In genomic region chr12:6613015-6613775, GRCh38 we compare ENCODE assay signal across 8 cellular contexts. TPM values are rescaled to one million over a fixed set of nuclear protein-coding genes. Genes with fewer than 3 reads are reported as not detected.
DNase-seq lines count a peak whose midpoint lies in the region; ATAC-seq and TF ChIP-seq lines count a peak whose summit lies in the region.

No MANE protein-coding gene starts in this region.

- TF ChIP-seq CTCF in fibroblast of lung (conservative IDR thresholded peaks at IDR 0.05 in 1 of 2, IDR thresholded peaks at IDR 0.05 in 1 of 2; ENCODE audit: low read depth in 1 of 2, low read length in 2 of 2) = peak in 1 of 2 donors; percentile 13
- TF ChIP-seq CTCF in vagina (IDR thresholded peaks at IDR 0.05) = no peak

- peak overlapping the region; percentile 70 for H3K4me2 ChIP-seq in fibroblast of lung (ENCODE audit: extremely low read depth, insufficient read depth, low read length)

- H3K27me3 ChIP-seq in fibroblast of lung (ENCODE audit: control insufficient read depth, insufficient read depth, low read length) = no peaks in the 10 kb centered on the region
- H3K27me3 ChIP-seq in vagina = no peaks in the 10 kb centered on the region

- peak overlapping the region; percentile 68 for H3K27ac ChIP-seq in fibroblast of lung (ENCODE audit: insufficient read depth, low read length)
- peak overlapping the region; percentile 94 for H3K27ac ChIP-seq in vagina

- H3K9me3 Mint-ChIP-seq in activated CD4-positive, alpha-beta T cell treated with anti-CD3 and anti-CD28 coated beads, Interleukin-2, amount 10 ng/mL, durations not matched to agents 7 days and 5 days = no peaks in the 10 kb centered on the region
- H3K9me3 Mint-ChIP-seq in naive B cell = no peaks in the 10 kb centered on the region

- peak in 1 of 2 donors; percentile 5 for TF ChIP-seq POLR2A in vagina (IDR thresholded peaks at IDR 0.05)

- H3K4me3 ChIP-seq in fibroblast of lung (replicated peaks in 1 of 4; ENCODE audit: control extremely low read depth in 1 of 4, insufficient read depth in 1 of 4, low read depth in 3 of 4, low read length in 4 of 4) (peak overlapping the region in 2 of 4 experiments; percentile 32 to 33), vagina (peak overlapping the region; percentile 31 to 33)

- H3K9me3 ChIP-seq in fibroblast of lung (ENCODE audit: control insufficient read depth, insufficient read depth, low read depth, low read length) = no peaks in the 10 kb centered on the region
- no peaks in the 10 kb centered on the region for H3K9me3 ChIP-seq in vagina

- intact Hi-C loops in vagina (cut with DNase I) = no loop called here

- H3K9ac ChIP-seq in fibroblast of lung (ENCODE audit: insufficient read depth, low read length) = no peak overlapping the region

- no peaks in the 10 kb centered on the region for H4K20me1 ChIP-seq in fibroblast of lung (ENCODE audit: control insufficient read depth, extremely low read depth, insufficient read depth, low read length)

- peaks cover 12% of the 10 kb centered on the region for H3K4me1 ChIP-seq in fibroblast of lung (ENCODE audit: control insufficient read depth, extremely low read depth, insufficient read depth, low read length)
- H3K4me1 ChIP-seq in vagina = peaks cover 33% of the 10 kb centered on the region

- no peaks in the 10 kb centered on the region for H3K27me3 Mint-ChIP-seq in activated CD4-positive, alpha-beta T cell treated with anti-CD3 and anti-CD28 coated beads, Interleukin-2, amount 10 ng/mL, durations not matched to agents 7 days and 5 days
- H3K27me3 Mint-ChIP-seq in naive B cell = no peaks in the 10 kb centered on the region

- DNase-seq in activated CD4-positive, alpha-beta T cell treated with anti-CD3 and anti-CD28 coated beads, Interleukin-2, amount 10 ng/mL, durations not matched to agents 7 days and 5 days = peak; percentile 64
- no peak for DNase-seq in activated CD4-positive, alpha-beta T cell treated with anti-CD3 and anti-CD28 coated beads, Interleukin-2, amount 50 U/mL, for 4 hours
- DNase-seq in NCI-H1694 treated with DMSO at 0.1 percent for 48 hours (lab: John Stamatoyannopoulos, UW) (peak; percentile 57), T1000 (lab: John Stamatoyannopoulos, UW) (peak; percentile 57), fibroblast of lung (ENCODE audit: low read depth in 2 of 2) (peak; percentile 86 to 88), naive B cell (no peak), vagina (ENCODE audit: extremely low spot score in 2 of 2) (peak in 1 of 2 donors; percentile 94)

- peaks cover 51% of the 10 kb centered on the region for H3K4me1 Mint-ChIP-seq in activated CD4-positive, alpha-beta T cell treated with anti-CD3 and anti-CD28 coated beads, Interleukin-2, amount 10 ng/mL, durations not matched to agents 7 days and 5 days
- peaks cover 53 to 71% (median 57%) of the 10 kb centered on the region in 3 donors for H3K4me1 Mint-ChIP-seq in naive B cell

- POLR2A ChIA-PET in activated CD4-positive, alpha-beta T cell treated with anti-CD3 and anti-CD28 coated beads, Interleukin-2, amount 10 ng/mL, durations not matched to agents 7 days and 5 days (lab: Charles Lee) = interaction anchor here (0.6 to 1.3 kb wide), 3 partner anchors 19 to 327 kb away, joined by 3 to 4 read pairs (median 3); no protein-coding TSS in a partner anchor

- H3K36me3 ChIP-seq in fibroblast of lung (ENCODE audit: control insufficient read depth, insufficient read depth, low read length) = no peaks in the 10 kb centered on the region
- H3K36me3 ChIP-seq in vagina = no peaks in the 10 kb centered on the region

- CTCF ChIA-PET in activated CD4-positive, alpha-beta T cell treated with anti-CD3 and anti-CD28 coated beads, Interleukin-2, amount 10 ng/mL, durations not matched to agents 7 days and 5 days (lab: Charles Lee) = interaction anchor here (0.6 to 1.8 kb wide), 10 partner anchors 8 to 259 kb away, joined by 3 to 6 read pairs (median 4); partner anchors contain the start of gene SPSB2

- no peaks in the 10 kb centered on the region for H3K36me3 Mint-ChIP-seq in activated CD4-positive, alpha-beta T cell treated with anti-CD3 and anti-CD28 coated beads, Interleukin-2, amount 10 ng/mL, durations not matched to agents 7 days and 5 days (ENCODE audit: low read depth)
- H3K36me3 Mint-ChIP-seq in naive B cell = no peaks in the 10 kb centered on the region

- H2AFZ ChIP-seq in fibroblast of lung (ENCODE audit: low read length) = peak overlapping the region; percentile 32

- peak overlapping the region; percentile 21 for H3K4me3 Mint-ChIP-seq in activated CD4-positive, alpha-beta T cell treated with anti-CD3 and anti-CD28 coated beads, Interleukin-2, amount 10 ng/mL, durations not matched to agents 7 days and 5 days
- peak overlapping the region in 7 of 8 donors; percentile 23 to 83 (median 62) for H3K4me3 Mint-ChIP-seq in naive B cell

- H3K79me2 ChIP-seq in fibroblast of lung (ENCODE audit: control insufficient read depth, insufficient read depth, low read length) = no peaks in the 10 kb centered on the region

- peak overlapping the region; percentile 90 for H3K27ac Mint-ChIP-seq in activated CD4-positive, alpha-beta T cell treated with anti-CD3 and anti-CD28 coated beads, Interleukin-2, amount 10 ng/mL, durations not matched to agents 7 days and 5 days
- peak overlapping the region; percentile 21 to 92 (median 64) for H3K27ac Mint-ChIP-seq in naive B cell

- ATAC-seq in naive B cell (ENCODE audit: low read depth in 2 of 2) (peak; percentile 6 to 9), GM21723 (IDR thresholded peaks at IDR 0.05; ENCODE audit: unreplicated experiment) (no peak)

RNA-seq across cellular contexts. Expression of gene CHD4, which starts 6.0 kb away (rescaled TPM):
- total RNA-seq in activated CD4-positive, alpha-beta T cell treated with anti-CD3 and anti-CD28 coated beads, Interleukin-2, amount 10 ng/mL, durations not matched to agents 7 days and 5 days = 100 to 1,000 TPM; 262 to 263 TPM
- total RNA-seq in fibroblast of lung (241 and 256 TPM in 2 replicates), vagina (152 TPM)
- polyA plus RNA-seq in fibroblast of lung (76.1 and 96.0 TPM in 2 replicates), naive B cell (ENCODE audit: low read depth in 6 of 6) (10 to 100 TPM; 26.6 to 67.1 (median 44.5) TPM)
- 118 and 120 TPM in 2 replicates for polyA plus RNA-seq in fibroblast of lung (2012)
- polyA minus RNA-seq in fibroblast of lung (ENCODE audit: low replicate concordance) = 323 and 390 TPM in 2 replicates

RNA-seq across cellular contexts. Expression of gene LPAR5, which starts 22.6 kb away (rescaled TPM):
- total RNA-seq in activated CD4-positive, alpha-beta T cell treated with anti-CD3 and anti-CD28 coated beads, Interleukin-2, amount 10 ng/mL, durations not matched to agents 7 days and 5 days = 1 to 10 TPM; 6.2 to 6.6 TPM
- total RNA-seq in fibroblast of lung (not detected in 2 replicates), vagina (7.4 TPM)
- polyA plus RNA-seq in fibroblast of lung (0.02 and 0.07 TPM in 2 replicates), naive B cell (ENCODE audit: low read depth in 6 of 6) (10 to 100 TPM; 25.2 to 69.9 (median 40.1) TPM)
- 0.10 TPM in 1 of 2 replicates, not detected in the other for polyA plus RNA-seq in fibroblast of lung (2012)
- polyA minus RNA-seq in fibroblast of lung (ENCODE audit: low replicate concordance) = not detected in 2 replicates

RNA-seq across cellular contexts. Expression of gene ACRBP, which starts 34.0 kb away (rescaled TPM):
- 1 to 10 TPM; 1.6 to 2.6 TPM for total RNA-seq in activated CD4-positive, alpha-beta T cell treated with anti-CD3 and anti-CD28 coated beads, Interleukin-2, amount 10 ng/mL, durations not matched to agents 7 days and 5 days
- total RNA-seq in fibroblast of lung (under 0.01 and 0.33 TPM in 2 replicates), vagina (0.74 TPM)
- polyA plus RNA-seq in fibroblast of lung (0.50 and 0.72 TPM in 2 replicates), naive B cell (ENCODE audit: low read depth in 6 of 6) (10 to 100 TPM in 1 of 6 donors, 1 to 10 TPM in 5; 3.8 to 11.0 (median 8.9) TPM)
- polyA plus RNA-seq in fibroblast of lung (2012) = 0.29 and 0.37 TPM in 2 replicates
- polyA minus RNA-seq in fibroblast of lung (ENCODE audit: low replicate concordance) = 1.3 TPM in 1 of 2 replicates, not detected in the other

RNA-seq across cellular contexts. Expression of gene NOP2, which starts 45.1 kb away (rescaled TPM):
- 10 to 100 TPM; 74.1 to 76.4 TPM for total RNA-seq in activated CD4-positive, alpha-beta T cell treated with anti-CD3 and anti-CD28 coated beads, Interleukin-2, amount 10 ng/mL, durations not matched to agents 7 days and 5 days
- total RNA-seq in fibroblast of lung (11.7 and 13.9 TPM in 2 replicates), vagina (43.0 TPM)
- polyA plus RNA-seq in fibroblast of lung (26.1 and 47.8 TPM in 2 replicates), naive B cell (ENCODE audit: low read depth in 6 of 6) (10 to 100 TPM; 11.7 to 27.6 (median 17.5) TPM)
- 18.6 and 34.5 TPM in 2 replicates for polyA plus RNA-seq in fibroblast of lung (2012)
- polyA minus RNA-seq in fibroblast of lung (ENCODE audit: low replicate concordance) = 77.1 and 94.1 TPM in 2 replicates

RNA-seq across cellular contexts. Expression of gene ING4, which starts 49.7 kb away (rescaled TPM):
- 10 to 100 TPM; 33.7 to 40.2 TPM for total RNA-seq in activated CD4-positive, alpha-beta T cell treated with anti-CD3 and anti-CD28 coated beads, Interleukin-2, amount 10 ng/mL, durations not matched to agents 7 days and 5 days
- 30.3 and 36.0 TPM in 2 replicates for total RNA-seq in fibroblast of lung
- polyA plus RNA-seq in fibroblast of lung = 31.1 and 47.1 TPM in 2 replicates
- polyA plus RNA-seq in fibroblast of lung (2012) = 17.5 and 29.5 TPM in 2 replicates
- 9.0 and 20.0 TPM in 2 replicates for polyA minus RNA-seq in fibroblast of lung (ENCODE audit: low replicate concordance)
- polyA plus RNA-seq in naive B cell (ENCODE audit: low read depth in 6 of 6) = 100 to 1,000 TPM in 4 of 6 donors, 10 to 100 TPM in 2; 93.5 to 139 (median 112) TPM
- total RNA-seq in vagina = 45.7 TPM

Comparison
In these comparisons a context has a peak if more than half of its experiments do, and no peak if none do; other contexts are left out.
1. DNase-seq: peak in activated CD4-positive, alpha-beta T cell treated with anti-CD3 and anti-CD28 coated beads, Interleukin-2, amount 10 ng/mL, durations not matched to agents 7 days and 5 days (single experiment), NCI-H1694 treated with DMSO at 0.1 percent for 48 hours (single experiment), T1000 (single experiment) and fibroblast of lung (2 of 2); none in activated CD4-positive, alpha-beta T cell treated with anti-CD3 and anti-CD28 coated beads, Interleukin-2, amount 50 U/mL, for 4 hours (0 of 2) and naive B cell (single experiment).